In the genomic region with DNA sequence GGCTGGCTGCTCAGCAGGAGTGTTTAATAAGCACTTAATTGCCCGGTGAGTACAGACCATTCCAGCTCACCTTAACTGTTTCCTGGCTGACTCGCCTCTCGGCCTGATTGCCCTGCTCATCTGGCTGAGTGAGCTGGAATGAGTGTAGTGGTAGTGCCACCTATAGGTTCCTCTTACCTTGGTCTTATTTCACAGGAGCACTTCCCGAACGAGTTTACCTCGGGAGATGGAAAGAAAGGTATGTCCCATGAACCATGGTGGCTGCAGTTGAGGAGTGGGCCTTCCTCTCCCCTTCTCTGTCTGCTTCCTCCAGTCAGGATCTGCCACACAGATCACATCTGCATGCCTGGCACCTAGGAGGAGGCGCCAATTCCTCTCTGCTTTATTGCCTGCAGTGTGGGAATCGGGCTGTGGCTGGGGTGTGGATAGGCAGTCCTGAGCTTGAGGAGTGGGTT, we compare ENCODE assay signal across 8 cellular contexts. TPM values are rescaled to one million over a fixed set of nuclear protein-coding genes. Genes with fewer than 3 reads are reported as not detected.
A peak's percentile ranks its signal among the peaks of the same experiment; 100 is the strongest.
DNase-seq lines count a peak whose midpoint lies in the region; ATAC-seq and TF ChIP-seq lines count a peak whose summit lies in the region.

No MANE protein-coding gene starts in this region.

- peaks cover 4% of the 10 kb centered on the region for H3K27me3 Mint-ChIP-seq in activated T-helper 17 cell treated with anti-CD3 and anti-CD28 coated beads, Interleukin-2, amount 50 U/mL, for 72 hours
- no peaks in the 10 kb centered on the region for H3K27me3 Mint-ChIP-seq in natural killer cell treated with Interleukin-12 subunit alpha and Interleukin-12 subunit beta and Interleukin-15 and Interleukin-18, amount 100 ng/mL, for 72 hours

- ATAC-seq in DND-41 (ENCODE audit: insufficient read depth, low read depth) = peak; percentile 34; the same call in 1 of the 3 replicates
- peak; percentile 73 for ATAC-seq in activated T-helper 17 cell treated with anti-CD3 and anti-CD28 coated beads, Interleukin-2, amount 50 U/mL, for 72 hours (replicated peaks)
- peak; percentile 39 to 58 for ATAC-seq in left cardiac atrium
- no peak for ATAC-seq in GM18498 (IDR thresholded peaks at IDR 0.05; ENCODE audit: unreplicated experiment)
- ATAC-seq in natural killer cell treated with Interleukin-12 subunit alpha and Interleukin-12 subunit beta and Interleukin-15 and Interleukin-18, amount 100 ng/mL, for 72 hours = no peak

- peak overlapping the region; percentile 51 for H3K27ac Mint-ChIP-seq in activated T-helper 17 cell treated with anti-CD3 and anti-CD28 coated beads, Interleukin-2, amount 50 U/mL, for 72 hours
- peak overlapping the region in 1 of 2 donors; percentile 81 for H3K27ac Mint-ChIP-seq in natural killer cell treated with Interleukin-12 subunit alpha and Interleukin-12 subunit beta and Interleukin-15 and Interleukin-18, amount 100 ng/mL, for 72 hours

- DNase-seq in DND-41 (peak; percentile 38), NOMO-1 treated with DMSO at 0.1 percent for 48 hours (lab: John Stamatoyannopoulos, UW; ENCODE audit: unreplicated experiment) (peak; percentile 68), left cardiac atrium (no peak)
- peak; percentile 12 to 18 for DNase-seq in stimulated activated CD4-positive, alpha-beta T cell treated with anti-CD3 and anti-CD28 coated beads, Interleukin-12 subunit alpha, Interleukin-12 subunit beta, amount 100 ng/mL, for 24 hours (ENCODE audit: low read depth in 2 of 2)
- no peak for DNase-seq in natural killer cell treated with Interleukin-12 subunit alpha and Interleukin-12 subunit beta and Interleukin-15 and Interleukin-18, amount 100 ng/mL, for 72 hours (ENCODE audit: low spot score)

- peaks cover 4% of the 10 kb centered on the region for H3K4me1 Mint-ChIP-seq in activated T-helper 17 cell treated with anti-CD3 and anti-CD28 coated beads, Interleukin-2, amount 50 U/mL, for 72 hours
- peaks cover 12 to 26% of the 10 kb centered on the region in 2 donors for H3K4me1 Mint-ChIP-seq in natural killer cell treated with Interleukin-12 subunit alpha and Interleukin-12 subunit beta and Interleukin-15 and Interleukin-18, amount 100 ng/mL, for 72 hours (ENCODE audit: low read depth in 2 of 2)

- H3K9ac ChIP-seq in DND-41 (ENCODE audit: low read depth, low read length) = no peak overlapping the region

- H3K36me3 ChIP-seq in DND-41 (ENCODE audit: insufficient read depth, low read length) = no peaks in the 10 kb centered on the region

- peak overlapping the region; percentile 37; the same call in 1 of the 2 replicates for H2AFZ ChIP-seq in DND-41 (ENCODE audit: low read depth, low read length)

- H3K4me1 ChIP-seq in DND-41 (ENCODE audit: insufficient read depth, low read length) = peaks cover 23% of the 10 kb centered on the region

- no peak overlapping the region for H3K4me3 ChIP-seq in DND-41 (ENCODE audit: low read depth in 1 of 2, low read length in 2 of 2)

- peak; percentile 95 for TF ChIP-seq RAD21 in Ishikawa (IDR thresholded peaks at IDR 0.05; ENCODE audit: low read depth)

- no peaks in the 10 kb centered on the region for H3K9me3 Mint-ChIP-seq in activated T-helper 17 cell treated with anti-CD3 and anti-CD28 coated beads, Interleukin-2, amount 50 U/mL, for 72 hours
- H3K9me3 Mint-ChIP-seq in natural killer cell treated with Interleukin-12 subunit alpha and Interleukin-12 subunit beta and Interleukin-15 and Interleukin-18, amount 100 ng/mL, for 72 hours = no peaks in the 10 kb centered on the region

- H3K9me3 ChIP-seq in DND-41 (ENCODE audit: insufficient read depth, low read length, severe bottlenecking) = no peaks in the 10 kb centered on the region

- H3K4me3 Mint-ChIP-seq in activated T-helper 17 cell treated with anti-CD3 and anti-CD28 coated beads, Interleukin-2, amount 50 U/mL, for 72 hours = no peak overlapping the region
- no peak overlapping the region for H3K4me3 Mint-ChIP-seq in natural killer cell treated with Interleukin-12 subunit alpha and Interleukin-12 subunit beta and Interleukin-15 and Interleukin-18, amount 100 ng/mL, for 72 hours

- peak; percentile 42; the same call in 1 of the 2 replicates for TF ChIP-seq EP300 in Ishikawa (IDR thresholded peaks at IDR 0.05; ENCODE audit: borderline replicate concordance)

- H3K79me2 ChIP-seq in DND-41 (ENCODE audit: insufficient read depth, low read length) = no peaks in the 10 kb centered on the region

- H3K27me3 ChIP-seq in DND-41 (ENCODE audit: insufficient read depth, low read length, poor library complexity) = no peaks in the 10 kb centered on the region

- no peaks in the 10 kb centered on the region for H4K20me1 ChIP-seq in DND-41 (ENCODE audit: insufficient read depth, low read length)

- peak overlapping the region; percentile 4; the same call in 1 of the 2 replicates for H3K27ac ChIP-seq in DND-41 (ENCODE audit: low read length)

- TF ChIP-seq CTCF in DND-41 (IDR thresholded peaks at IDR 0.05; ENCODE audit: borderline replicate concordance, extremely low read depth, low read length, poor library complexity, severe bottlenecking) = peak; percentile 65

- intact Hi-C loops in left cardiac atrium (cut with DNase I) = loop anchor here (5.0 to 10.0 kb wide), 2 partner anchors 100 to 197 kb away; no protein-coding TSS in a partner anchor

- no peak overlapping the region for H3K4me2 ChIP-seq in DND-41 (ENCODE audit: insufficient read depth, low read length)

- H3K36me3 Mint-ChIP-seq in activated T-helper 17 cell treated with anti-CD3 and anti-CD28 coated beads, Interleukin-2, amount 50 U/mL, for 72 hours (ENCODE audit: low read depth) = no peaks in the 10 kb centered on the region
- H3K36me3 Mint-ChIP-seq in natural killer cell treated with Interleukin-12 subunit alpha and Interleukin-12 subunit beta and Interleukin-15 and Interleukin-18, amount 100 ng/mL, for 72 hours = no peaks in the 10 kb centered on the region

TF ChIP-seq in Ishikawa, 13 proteins besides CTCF, POLR2A, EP300 and RAD21 (continues in another document):
- no peak for TF ChIP-seq TAF1 (IDR thresholded peaks at IDR 0.05; ENCODE audit: low read depth)
- no peak for TF ChIP-seq EGR1 (IDR thresholded peaks at IDR 0.05)
- TF ChIP-seq NFIC (IDR thresholded peaks at IDR 0.05) = peak; percentile 82
- TF ChIP-seq ZBTB7A (IDR thresholded peaks at IDR 0.05; ENCODE audit: low read depth) = no peak
- no peak for TF ChIP-seq USF1 (IDR thresholded peaks at IDR 0.05)
- TF ChIP-seq YY1 (IDR thresholded peaks at IDR 0.05; ENCODE audit: low read depth) = 0 out of 2 replicates have a peak, but pooled peaks have one; percentile 22
- no peak for TF ChIP-seq FOXM1 (IDR thresholded peaks at IDR 0.05; ENCODE audit: borderline replicate concordance, low read depth)
- TF ChIP-seq TEAD4 (IDR thresholded peaks at IDR 0.05) = peak; percentile 67; the same call in 1 of the 2 replicates
- no peak for TF ChIP-seq CREB1 (IDR thresholded peaks at IDR 0.05; ENCODE audit: low read depth)
- TF ChIP-seq, protein P1, sequence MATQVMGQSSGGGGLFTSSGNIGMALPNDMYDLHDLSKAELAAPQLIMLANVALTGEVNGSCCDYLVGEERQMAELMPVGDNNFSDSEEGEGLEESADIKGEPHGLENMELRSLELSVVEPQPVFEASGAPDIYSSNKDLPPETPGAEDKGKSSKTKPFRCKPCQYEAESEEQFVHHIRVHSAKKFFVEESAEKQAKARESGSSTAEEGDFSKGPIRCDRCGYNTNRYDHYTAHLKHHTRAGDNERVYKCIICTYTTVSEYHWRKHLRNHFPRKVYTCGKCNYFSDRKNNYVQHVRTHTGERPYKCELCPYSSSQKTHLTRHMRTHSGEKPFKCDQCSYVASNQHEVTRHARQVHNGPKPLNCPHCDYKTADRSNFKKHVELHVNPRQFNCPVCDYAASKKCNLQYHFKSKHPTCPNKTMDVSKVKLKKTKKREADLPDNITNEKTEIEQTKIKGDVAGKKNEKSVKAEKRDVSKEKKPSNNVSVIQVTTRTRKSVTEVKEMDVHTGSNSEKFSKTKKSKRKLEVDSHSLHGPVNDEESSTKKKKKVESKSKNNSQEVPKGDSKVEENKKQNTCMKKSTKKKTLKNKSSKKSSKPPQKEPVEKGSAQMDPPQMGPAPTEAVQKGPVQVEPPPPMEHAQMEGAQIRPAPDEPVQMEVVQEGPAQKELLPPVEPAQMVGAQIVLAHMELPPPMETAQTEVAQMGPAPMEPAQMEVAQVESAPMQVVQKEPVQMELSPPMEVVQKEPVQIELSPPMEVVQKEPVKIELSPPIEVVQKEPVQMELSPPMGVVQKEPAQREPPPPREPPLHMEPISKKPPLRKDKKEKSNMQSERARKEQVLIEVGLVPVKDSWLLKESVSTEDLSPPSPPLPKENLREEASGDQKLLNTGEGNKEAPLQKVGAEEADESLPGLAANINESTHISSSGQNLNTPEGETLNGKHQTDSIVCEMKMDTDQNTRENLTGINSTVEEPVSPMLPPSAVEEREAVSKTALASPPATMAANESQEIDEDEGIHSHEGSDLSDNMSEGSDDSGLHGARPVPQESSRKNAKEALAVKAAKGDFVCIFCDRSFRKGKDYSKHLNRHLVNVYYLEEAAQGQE (IDR thresholded peaks at IDR 0.05; ENCODE audit: low read depth) = no peak
- 0 out of 2 replicates have a peak, but pooled peaks have one; percentile 67 for TF ChIP-seq TCF12 (IDR thresholded peaks at IDR 0.05; ENCODE audit: low read depth)

RNA-seq across cellular contexts. Expression of gene UPB1, which starts 26.7 kb away (rescaled TPM):
- 1 to 10 TPM in 1 of 2 donors, not detected in 1; 1.5 TPM for total RNA-seq in activated T-helper 17 cell treated with anti-CD3 and anti-CD28 coated beads, Interleukin-2, amount 50 U/mL, for 72 hours
- 1 to 10 TPM in 1 of 2 donors, under 1 TPM in 1; 0.68 to 2.3 TPM for total RNA-seq in left cardiac atrium
- total RNA-seq in natural killer cell treated with Interleukin-12 subunit alpha and Interleukin-12 subunit beta and Interleukin-15 and Interleukin-18, amount 100 ng/mL, for 72 hours = 1 to 10 TPM in 1 of 2 donors, under 1 TPM in 1; 0.84 to 1.9 TPM

RNA-seq across cellular contexts. Expression of gene GUCD1, which starts 33.1 kb away (rescaled TPM):
- total RNA-seq in activated T-helper 17 cell treated with anti-CD3 and anti-CD28 coated beads, Interleukin-2, amount 50 U/mL, for 72 hours = 100 to 1,000 TPM in 1 of 2 donors, 10 to 100 TPM in 1; 90.4 to 158 TPM
- 100 to 1,000 TPM; 138 to 147 TPM for total RNA-seq in left cardiac atrium
- total RNA-seq in natural killer cell treated with Interleukin-12 subunit alpha and Interleukin-12 subunit beta and Interleukin-15 and Interleukin-18, amount 100 ng/mL, for 72 hours = 100 to 1,000 TPM; 105 to 111 TPM

RNA-seq across cellular contexts. Expression of gene SNRPD3, which starts 34.0 kb away (rescaled TPM):
- total RNA-seq in activated T-helper 17 cell treated with anti-CD3 and anti-CD28 coated beads, Interleukin-2, amount 50 U/mL, for 72 hours = 100 to 1,000 TPM in 1 of 2 donors, 10 to 100 TPM in 1; 81.1 to 128 TPM
- total RNA-seq in left cardiac atrium = 10 to 100 TPM; 55.4 to 64.1 TPM
- 100 to 1,000 TPM; 104 to 117 TPM for total RNA-seq in natural killer cell treated with Interleukin-12 subunit alpha and Interleukin-12 subunit beta and Interleukin-15 and Interleukin-18, amount 100 ng/mL, for 72 hours

Comparison
In these comparisons a context has a peak if more than half of its experiments do, and no peak if none do; other contexts are left out.
1. ATAC-seq: peak in DND-41 (single experiment), activated T-helper 17 cell treated with anti-CD3 and anti-CD28 coated beads, Interleukin-2, amount 50 U/mL, for 72 hours (single experiment) and left cardiac atrium (2 of 2); none in GM18498 (single experiment) and natural killer cell treated with Interleukin-12 subunit alpha and Interleukin-12 subunit beta and Interleukin-15 and Interleukin-18, amount 100 ng/mL, for 72 hours (0 of 2).
2. DNase-seq: peak in DND-41 (single experiment), NOMO-1 treated with DMSO at 0.1 percent for 48 hours (single experiment) and stimulated activated CD4-positive, alpha-beta T cell treated with anti-CD3 and anti-CD28 coated beads, Interleukin-12 subunit alpha, Interleukin-12 subunit beta, amount 100 ng/mL, for 24 hours (2 of 2); none in left cardiac atrium (single experiment) and natural killer cell treated with Interleukin-12 subunit alpha and Interleukin-12 subunit beta and Interleukin-15 and Interleukin-18, amount 100 ng/mL, for 72 hours (single experiment).